In genomic region chr17:81735181-81736102, GRCh38 we compare ENCODE assay signal across 8 cellular contexts. TPM values are rescaled to one million over a fixed set of nuclear protein-coding genes. Genes with fewer than 3 reads are reported as not detected.
DNase-seq lines count a peak whose midpoint lies in the region; ATAC-seq, FAIRE-seq and TF ChIP-seq lines count a peak whose summit lies in the region.

No MANE protein-coding gene starts in this region.

- peak overlapping the region; percentile 32 to 68 for H3K27ac ChIP-seq in A549
- H3K27ac ChIP-seq in coronary artery: no peak overlapping the region
- H3K27ac ChIP-seq in pancreas: no peak overlapping the region

- TF ChIP-seq CTCF in A549 (IDR thresholded peaks at IDR 0.05) (no peak), coronary artery (IDR thresholded peaks at IDR 0.05) (no peak), pancreas (IDR thresholded peaks at IDR 0.05) (no peak)

- H3K4me1 ChIP-seq in A549 (peaks cover 17% of the 10 kb centered on the region), pancreas (peaks cover 0 to 3% (median 0%) of the 10 kb centered on the region in 3 donors)

- FAIRE-seq in A549 (lab: Jason Lieb, UNC) (no peak), pancreas (lab: Jason Lieb, UNC) (no peak)

- TF ChIP-seq RAD21 in A549 (conservative IDR thresholded peaks at IDR 0.05 in 1 of 2, IDR thresholded peaks at IDR 0.05 in 1 of 2): no peak

- no peak for TF ChIP-seq EP300 in A549 (IDR thresholded peaks at IDR 0.05)

- H3K4me3 ChIP-seq in A549 (no peak overlapping the region), coronary artery (peak overlapping the region; percentile 34), pancreas (peak overlapping the region in 1 of 4 donors; percentile 12)

- peak in 1 of 2 experiments; percentile 63 for DNase-seq in A549 (ENCODE audit: low read depth in 1 of 2, low spot score in 1 of 2)
- peak; percentile 37 for DNase-seq in GM04504 (ENCODE audit: low read depth)
- peak; percentile 99 for DNase-seq in NOMO-1 treated with DMSO at 0.1 percent for 48 hours (lab: John Stamatoyannopoulos, UW; ENCODE audit: unreplicated experiment)
- no peak for DNase-seq in coronary artery (ENCODE audit: low spot score)
- DNase-seq in pancreas: peak in 4 of 6 donors; percentile 29 to 76 (median 51)
- no peak for DNase-seq in globus pallidus (ENCODE audit: low spot score)
- DNase-seq in COLO829 (ENCODE audit: low spot score): no peak

- 50% methylated on average over 32 of the region's 35 CpGs for WGBS in A549 (ENCODE audit: missing lambda C conversion rate)
- WGBS in pancreas, 2 donors: 39 to 43% methylated on average over 35 of the region's 35 CpGs

- ATAC-seq in A549: peak; percentile 23 to 36
- peak in 3 of 4 donors; percentile 28 to 51 (median 43) for ATAC-seq in pancreas
- ATAC-seq in GM19324 (IDR thresholded peaks at IDR 0.05; ENCODE audit: low FRiP score, unreplicated experiment): no peak

- no peaks in the 10 kb centered on the region for H3K36me3 ChIP-seq in pancreas

- POLR2A ChIA-PET in A549 (lab: Yijun Ruan, JAX): interaction anchor here (1.1 to 1.3 kb wide), 2 partner anchors 33 to 126 kb away, joined by 3 read pairs; partner anchors contain the start of gene MRPL12

- H3K4me2 ChIP-seq in A549: peak overlapping the region; percentile 67

- intact Hi-C loops in pancreas (cut with DNase I): no loop called here

- H3K9me3 ChIP-seq in A549 (no peaks in the 10 kb centered on the region), pancreas (no peaks in the 10 kb centered on the region)

- CTCF ChIA-PET in A549 (lab: Yijun Ruan, JAX): interaction anchor here (0.8 to 8.4 kb wide), 17 partner anchors 12 to 286 kb away, joined by 3 to 96 read pairs (median 8); partner anchors contain the start of genes MCRIP1 and NPB

- TF ChIP-seq POLR2A in A549 (IDR thresholded peaks at IDR 0.05; ENCODE audit: low read length): no peak

- H3K27me3 ChIP-seq in pancreas: no peaks in the 10 kb centered on the region

TF ChIP-seq in A549, 52 proteins besides CTCF, POLR2A, EP300 and RAD21:
- TF ChIP-seq ZNF302 (CRISPR knock-in tag; IDR thresholded peaks at IDR 0.05) (no peak), MAFK (IDR thresholded peaks at IDR 0.05; ENCODE audit: partially characterized antibody) (peak; percentile 7), MAZ (IDR thresholded peaks at IDR 0.05; ENCODE audit: borderline replicate concordance, low read depth, low read length) (no peak), CEBPB (IDR thresholded peaks at IDR 0.05) (no peak), HOXA7 (CRISPR knock-in tag; IDR thresholded peaks at IDR 0.05) (no peak), EHMT2 (IDR thresholded peaks at IDR 0.05; ENCODE audit: low read depth) (no peak), BHLHE40 (IDR thresholded peaks at IDR 0.05; ENCODE audit: low read depth, low read length) (no peak)
- TF ChIP-seq, protein P1, sequence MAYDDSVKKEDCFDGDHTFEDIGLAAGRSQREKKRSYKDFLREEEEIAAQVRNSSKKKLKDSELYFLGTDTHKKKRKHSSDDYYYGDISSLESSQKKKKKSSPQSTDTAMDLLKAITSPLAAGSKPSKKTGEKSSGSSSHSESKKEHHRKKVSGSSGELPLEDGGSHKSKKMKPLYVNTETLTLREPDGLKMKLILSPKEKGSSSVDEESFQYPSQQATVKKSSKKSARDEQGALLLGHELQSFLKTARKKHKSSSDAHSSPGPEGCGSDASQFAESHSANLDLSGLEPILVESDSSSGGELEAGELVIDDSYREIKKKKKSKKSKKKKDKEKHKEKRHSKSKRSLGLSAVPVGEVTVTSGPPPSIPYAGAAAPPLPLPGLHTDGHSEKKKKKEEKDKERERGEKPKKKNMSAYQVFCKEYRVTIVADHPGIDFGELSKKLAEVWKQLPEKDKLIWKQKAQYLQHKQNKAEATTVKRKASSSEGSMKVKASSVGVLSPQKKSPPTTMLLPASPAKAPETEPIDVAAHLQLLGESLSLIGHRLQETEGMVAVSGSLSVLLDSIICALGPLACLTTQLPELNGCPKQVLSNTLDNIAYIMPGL (CRISPR knock-in tag; IDR thresholded peaks at IDR 0.05; ENCODE audit: borderline replicate concordance): no peak
- TF ChIP-seq, protein P2, sequence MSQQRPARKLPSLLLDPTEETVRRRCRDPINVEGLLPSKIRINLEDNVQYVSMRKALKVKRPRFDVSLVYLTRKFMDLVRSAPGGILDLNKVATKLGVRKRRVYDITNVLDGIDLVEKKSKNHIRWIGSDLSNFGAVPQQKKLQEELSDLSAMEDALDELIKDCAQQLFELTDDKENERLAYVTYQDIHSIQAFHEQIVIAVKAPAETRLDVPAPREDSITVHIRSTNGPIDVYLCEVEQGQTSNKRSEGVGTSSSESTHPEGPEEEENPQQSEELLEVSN (IDR thresholded peaks at IDR 0.05; ENCODE audit: borderline replicate concordance, low read depth): 0 out of 2 replicates have a peak, but pooled peaks have one; percentile 8

RNA-seq across cellular contexts. Expression of gene SLC25A10, which starts 23.4 kb away (rescaled TPM):
- polyA plus RNA-seq in A549 (2011; rRNA removed) (20.0 and 25.8 TPM in 2 replicates), A549 (2017; fragmentation: RNase III; extraction: RNeasy Plus Mini Kit Qiagen cat#74134 plus additional on column Dnase treatment) (43.4 to 47.1 TPM (median 47.0 TPM) in 3 replicates), pancreas (10 to 100 TPM; 34.6 to 55.8 TPM)
- 69.2 and 105 TPM in 2 replicates for polyA plus RNA-seq in A549 (2012; cell fraction: cytosol; rRNA removed)
- 99.9 and 141 TPM in 2 replicates for polyA plus RNA-seq in A549 (2012; cell fraction: nucleus; rRNA removed)
- polyA minus RNA-seq in A549 (2011; rRNA and poly(A)+ RNA removed): 20.8 and 28.2 TPM in 2 replicates
- 10 to 100 TPM; 12.0 to 40.1 (median 17.3) TPM for total RNA-seq in pancreas

RNA-seq across cellular contexts. Expression of gene MRPL12, which starts 32.3 kb away (rescaled TPM):
- polyA plus RNA-seq in A549 (2011; rRNA removed) (152 and 161 TPM in 2 replicates), A549 (2017; fragmentation: RNase III; extraction: RNeasy Plus Mini Kit Qiagen cat#74134 plus additional on column Dnase treatment) (197 to 233 TPM (median 215 TPM) in 3 replicates), pancreas (10 to 100 TPM; 48.8 to 98.7 TPM)
- 448 and 453 TPM in 2 replicates for polyA plus RNA-seq in A549 (2012; cell fraction: cytosol; rRNA removed)
- polyA plus RNA-seq in A549 (2012; cell fraction: nucleus; rRNA removed): 235 and 273 TPM in 2 replicates
- 71.5 and 83.4 TPM in 2 replicates for polyA minus RNA-seq in A549 (2011; rRNA and poly(A)+ RNA removed)
- total RNA-seq in pancreas: 10 to 100 TPM; 18.1 to 46.6 (median 23.7) TPM

RNA-seq across cellular contexts. Expression of gene HGS, which starts 51.6 kb away (rescaled TPM):
- 75.7 and 85.9 TPM in 2 replicates for polyA plus RNA-seq in A549 (2011; rRNA removed)
- 129 and 170 TPM in 2 replicates for polyA plus RNA-seq in A549 (2012; cell fraction: cytosol; rRNA removed)
- polyA plus RNA-seq in A549 (2012; cell fraction: nucleus; rRNA removed): 607 and 996 TPM in 2 replicates
- 127 to 130 TPM (median 129 TPM) in 3 replicates for polyA plus RNA-seq in A549 (2017; fragmentation: RNase III; extraction: RNeasy Plus Mini Kit Qiagen cat#74134 plus additional on column Dnase treatment)
- polyA minus RNA-seq in A549 (2011; rRNA and poly(A)+ RNA removed): 157 and 165 TPM in 2 replicates
- total RNA-seq in pancreas: 10 to 100 TPM; 39.3 to 56.6 (median 43.0) TPM
- polyA plus RNA-seq in pancreas: 100 to 1,000 TPM; 135 to 174 TPM

RNA-seq across cellular contexts. Expression of gene ARL16, which starts 51.8 kb away (rescaled TPM):
- polyA plus RNA-seq in A549 (2011; rRNA removed) (43.8 and 45.2 TPM in 2 replicates), A549 (2017; fragmentation: RNase III; extraction: RNeasy Plus Mini Kit Qiagen cat#74134 plus additional on column Dnase treatment) (52.8 to 55.8 TPM (median 53.6 TPM) in 3 replicates), pancreas (100 to 1,000 TPM; 102 to 119 TPM)
- 68.1 and 77.4 TPM in 2 replicates for polyA plus RNA-seq in A549 (2012; cell fraction: cytosol; rRNA removed)
- 63.3 and 65.0 TPM in 2 replicates for polyA plus RNA-seq in A549 (2012; cell fraction: nucleus; rRNA removed)
- 19.1 and 21.4 TPM in 2 replicates for polyA minus RNA-seq in A549 (2011; rRNA and poly(A)+ RNA removed)
- total RNA-seq in pancreas: 10 to 100 TPM; 10.5 to 18.3 (median 13.1) TPM

Comparison
In these comparisons a context has a peak if more than half of its experiments do, and no peak if none do; other contexts are left out.
1. DNase-seq: peak in GM04504 (single experiment), NOMO-1 treated with DMSO at 0.1 percent for 48 hours (single experiment) and pancreas (4 of 6); none in coronary artery (single experiment), globus pallidus (single experiment) and COLO829 (single experiment).
2. H3K27ac ChIP-seq: peak in A549 (2 of 2); none in coronary artery (0 of 2) and pancreas (0 of 4).